ENCODE assay signal across 1 cellular context in the genomic region with DNA sequence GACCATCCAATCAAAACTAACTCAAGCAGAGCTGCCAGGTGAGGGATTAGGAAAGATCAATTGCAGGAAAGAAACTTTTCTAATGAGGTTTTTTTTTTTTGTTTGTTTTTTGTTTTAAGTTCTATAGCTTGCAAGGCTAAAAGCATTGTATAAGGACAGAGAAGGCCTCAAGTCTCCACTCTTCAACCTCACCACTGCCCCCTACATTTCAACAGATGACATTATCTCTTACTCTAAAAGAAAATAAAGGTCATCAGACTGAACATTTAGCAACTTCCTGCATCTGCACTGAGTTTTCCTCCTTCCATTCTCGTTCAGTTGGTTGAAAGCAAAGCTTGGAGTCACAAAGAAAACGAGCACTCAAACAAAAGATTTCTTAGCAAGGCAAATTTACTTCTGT.
TF ChIP-seq lines count a peak whose summit lies in the region.

No MANE protein-coding gene starts in this region.

TF ChIP-seq in H1, 55 proteins besides CTCF, POLR2A, EP300 and RAD21:
- TF ChIP-seq BRCA1 (IDR thresholded peaks at IDR 0.05; ENCODE audit: low read depth, low read length) (no peak), NANOG (IDR thresholded peaks at IDR 0.05; ENCODE audit: insufficient read depth, low read depth, low read length, poor library complexity, severe bottlenecking) (no peak), SUZ12 (IDR thresholded peaks at IDR 0.05; ENCODE audit: low read length) (no peak), HDAC2 (IDR thresholded peaks at IDR 0.05; ENCODE audit: borderline replicate concordance in 1 of 2, low read depth in 2 of 2, low read length in 2 of 2) (no peak), CHD1 (IDR thresholded peaks at IDR 0.05; ENCODE audit: low read depth, low read length) (no peak), KDM4A (IDR thresholded peaks at IDR 0.05; ENCODE audit: low read depth, low read length, severe bottlenecking) (no peak), SAP30 (IDR thresholded peaks at IDR 0.05; ENCODE audit: insufficient read depth, insufficient replicate concordance, low read length) (no peak), TAF1 (IDR thresholded peaks at IDR 0.05; ENCODE audit: low read depth, low read length) (no peak), EGR1 (IDR thresholded peaks at IDR 0.05; ENCODE audit: borderline replicate concordance, low read depth, low read length) (no peak), TAF7 (optimal IDR thresholded peaks at IDR 0.05; ENCODE audit: borderline replicate concordance, low read depth, low read length) (no peak), KDM5A (IDR thresholded peaks at IDR 0.05; ENCODE audit: low read length) (no peak), MAFK (IDR thresholded peaks at IDR 0.05; ENCODE audit: low read depth, low read length) (no peak), SIN3A (conservative IDR thresholded peaks at IDR 0.05 in 1 of 2, IDR thresholded peaks at IDR 0.05 in 1 of 2; ENCODE audit: low read depth in 1 of 2, low read length in 2 of 2) (no peak), GABPA (IDR thresholded peaks at IDR 0.05; ENCODE audit: borderline replicate concordance, insufficient read depth, low read length) (no peak), JUND (IDR thresholded peaks at IDR 0.05; ENCODE audit: low read length) (no peak)
- TF ChIP-seq, protein P1, sequence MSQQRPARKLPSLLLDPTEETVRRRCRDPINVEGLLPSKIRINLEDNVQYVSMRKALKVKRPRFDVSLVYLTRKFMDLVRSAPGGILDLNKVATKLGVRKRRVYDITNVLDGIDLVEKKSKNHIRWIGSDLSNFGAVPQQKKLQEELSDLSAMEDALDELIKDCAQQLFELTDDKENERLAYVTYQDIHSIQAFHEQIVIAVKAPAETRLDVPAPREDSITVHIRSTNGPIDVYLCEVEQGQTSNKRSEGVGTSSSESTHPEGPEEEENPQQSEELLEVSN (IDR thresholded peaks at IDR 0.05) = no peak
